In genomic region chr3:125238759-125239158, GRCh38 we compare ENCODE assay signal across 30 cellular contexts.
"Had no signal": no experiment of that assay in that cellular context is flagged by ENCODE, and none has a peak within 500 bp of the region (broad histone marks: within the 10 kb centered on the region; RNA-seq: fewer than 3 reads in every experiment).

No MANE protein-coding gene starts in this region.

- H3K9me3 ChIP-seq: esophagus muscularis mucosa, heart right ventricle, left lung, right atrium auricular region, stomach, thyroid gland, vagina had no signal

- FAIRE-seq: endothelial cell of umbilical vein, islet of Langerhans had no signal

- H3K9me3 Mint-ChIP-seq: nephron, neural progenitor cell had no signal

- H3K4me1 ChIP-seq: parathyroid adenoma, right atrium auricular region, stomach, vagina had no signal

- DNase-seq: dorsolateral prefrontal cortex; effector CD4-positive, alpha-beta T cell; foreskin melanocyte; glutamatergic neuron; heart right ventricle; hippocampal formation; left cardiac atrium; left lung; mesenchymal stem cell; midbrain; naive thymus-derived CD4-positive, alpha-beta T cell; stimulated activated CD4-positive, alpha-beta T cell treated with anti-CD3 and anti-CD28 coated beads, Interleukin-12 subunit alpha, Interleukin-12 subunit beta, amount 100 ng/mL, for 4 hours; stimulated activated CD4-positive, alpha-beta T cell treated with anti-CD3 and anti-CD28 coated beads, Interleukin-1b, Interleukin-23, amount 100 ng/mL, for 48 hours; stimulated activated CD4-positive, alpha-beta T cell treated with anti-CD3 and anti-CD28 coated beads, Interleukin-4, amount 100 ng/mL, for 1 hour; stimulated activated CD8-positive, alpha-beta memory T cell treated with anti-CD3 and anti-CD28 coated beads, Interleukin-4, amount 100 ng/mL, for 48 hours; stimulated activated naive CD4-positive, alpha-beta T cell treated with Interleukin-2 at 50 U/mL for 16 hours; stomach; thyroid gland; trophoblast cell had no signal

- H3K27ac ChIP-seq: dorsolateral prefrontal cortex, esophagus muscularis mucosa, heart right ventricle, left lung, neural progenitor cell, parathyroid adenoma, right atrium auricular region, stomach, vagina had no signal

- H3K27me3 Mint-ChIP-seq: naive thymus-derived CD4-positive, alpha-beta T cell; progenitor cell of endocrine pancreas had no signal

- H3K4me2 ChIP-seq: neural progenitor cell, smooth muscle cell had no signal

- ATAC-seq: heart right ventricle; left cardiac atrium; left lung; naive thymus-derived CD4-positive, alpha-beta T cell; sciatic nerve had no signal

- H3K36me3 ChIP-seq: neural progenitor cell, thyroid gland, vagina had no signal

- H3K27me3 ChIP-seq: dorsolateral prefrontal cortex, esophagus muscularis mucosa, heart right ventricle, left lung, neural progenitor cell, right atrium auricular region, stomach, thyroid gland, vagina had no signal

- H3K4me3 ChIP-seq: dorsolateral prefrontal cortex, esophagus muscularis mucosa, heart right ventricle, left lung, neural progenitor cell, right atrium auricular region, smooth muscle cell, stomach, thyroid gland, vagina had no signal

- H3K4me3 Mint-ChIP-seq: naive thymus-derived CD4-positive, alpha-beta T cell; nephron; neural progenitor cell had no signal

- H3K9ac ChIP-seq: neural progenitor cell, parathyroid adenoma had no signal

- H3K27ac Mint-ChIP-seq: naive thymus-derived CD4-positive, alpha-beta T cell; nephron; neural progenitor cell; progenitor cell of endocrine pancreas had no signal

- H3K79me2 ChIP-seq: parathyroid adenoma had no signal

- H3K4me1 Mint-ChIP-seq: nephron had no signal

- H2AFZ ChIP-seq: neural progenitor cell, parathyroid adenoma had no signal
